ENCODE assay signal across 20 cellular contexts in the genomic region with DNA sequence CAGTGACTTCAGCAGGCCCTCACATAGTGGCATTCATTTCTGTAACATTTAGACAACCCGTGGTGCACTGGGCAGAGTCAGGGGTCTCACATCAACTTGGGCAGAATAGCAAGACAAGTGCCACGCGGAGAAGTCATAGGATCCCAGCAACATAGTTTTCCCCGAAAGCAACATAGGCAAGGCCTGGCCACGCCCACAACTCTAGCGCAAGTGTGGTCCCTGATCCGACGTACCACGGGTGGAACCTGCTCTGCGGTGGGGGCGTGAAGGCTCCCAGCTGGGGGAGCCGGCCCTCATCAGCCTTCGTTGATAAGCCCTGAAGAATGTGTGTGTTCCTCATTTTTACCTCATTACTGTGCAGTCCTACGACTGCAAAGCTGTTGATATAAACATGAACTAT.
"Had no signal": no experiment of that assay in that cellular context is flagged by ENCODE, and none has a peak within 500 bp of the region (broad histone marks: within the 10 kb centered on the region; RNA-seq: fewer than 3 reads in every experiment).

No MANE protein-coding gene starts in this region.

- H3K27me3 Mint-ChIP-seq: naive B cell had no signal

- H3K36me3 ChIP-seq: heart left ventricle, stomach had no signal

- ATAC-seq: heart left ventricle, left ventricle myocardium superior, psoas muscle, sciatic nerve had no signal

- H3K4me3 ChIP-seq: dorsolateral prefrontal cortex, heart left ventricle, lung, psoas muscle, stomach had no signal

- H3K4me1 ChIP-seq: heart left ventricle, psoas muscle, stomach had no signal

- H3K27ac Mint-ChIP-seq: naive B cell had no signal

- H3K27me3 ChIP-seq: dorsolateral prefrontal cortex, heart left ventricle, stomach had no signal

- DNase-seq: cortex of kidney; dorsolateral prefrontal cortex; effector CD8-positive, alpha-beta T cell; hippocampal formation; islet precursor cell; left ventricle myocardium superior; mesenchymal stem cell; naive B cell; psoas muscle; retina; stimulated activated naive CD4-positive, alpha-beta T cell; stomach; substantia nigra; trophoblast cell had no signal

- H3K9me3 ChIP-seq: psoas muscle, stomach had no signal

- H3K4me3 Mint-ChIP-seq: naive B cell, nephron had no signal

- FAIRE-seq: frontal cortex, urothelium cell line had no signal

- H3K27ac ChIP-seq: dorsolateral prefrontal cortex, heart left ventricle, psoas muscle, stomach had no signal
